ENCODE assay signal across 3 cellular contexts in the genomic region with DNA sequence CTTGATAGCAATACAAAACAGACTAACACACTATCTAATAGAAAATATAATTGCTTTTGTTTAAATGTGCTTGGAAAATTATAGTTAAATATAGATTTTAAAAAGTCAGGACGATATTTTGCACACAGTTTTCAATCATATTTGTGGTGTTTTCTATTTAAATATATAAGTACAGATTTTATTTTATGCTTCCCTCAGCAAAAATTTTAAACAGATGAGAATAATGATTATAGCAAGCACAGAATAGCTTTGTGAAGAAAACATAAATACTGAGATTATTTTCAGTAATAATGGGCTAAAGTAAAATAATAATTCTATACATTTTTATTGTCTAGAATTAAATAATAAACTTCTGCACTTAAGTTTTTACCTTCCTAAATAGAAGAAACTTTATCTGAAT.
TF ChIP-seq lines count a peak whose summit lies in the region.

No MANE protein-coding gene starts in this region.

TF ChIP-seq in HepG2, 621 proteins besides CTCF, POLR2A, EP300 and RAD21:
- TF ChIP-seq, protein P1, sequence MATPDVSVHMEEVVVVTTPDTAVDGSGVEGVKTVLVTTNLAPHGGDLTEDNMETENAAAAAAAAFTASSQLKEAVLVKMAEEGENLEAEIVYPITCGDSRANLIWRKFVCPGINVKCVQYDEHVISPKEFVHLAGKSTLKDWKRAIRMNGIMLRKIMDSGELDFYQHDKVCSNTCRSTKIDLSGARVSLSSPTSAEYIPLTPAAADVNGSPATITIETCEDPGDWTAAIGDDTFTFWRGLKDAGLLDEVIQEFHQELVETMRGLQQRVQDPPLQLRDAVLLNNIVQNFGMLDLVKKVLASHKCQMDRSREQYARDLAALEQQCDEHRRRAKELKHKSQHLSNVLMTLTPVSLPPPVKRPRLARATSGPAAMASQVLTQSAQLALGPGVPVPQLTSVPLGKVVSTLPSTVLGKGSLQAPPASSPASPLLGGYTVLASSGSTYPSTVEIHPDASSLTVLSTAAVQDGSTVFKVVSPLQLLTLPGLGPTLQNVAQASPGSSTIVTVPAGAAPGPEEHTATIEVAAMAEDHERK (CRISPR knock-in tag; IDR thresholded peaks at IDR 0.05; ENCODE audit: low read depth) = no peak
- peak; percentile 87 for TF ChIP-seq MAFF (IDR thresholded peaks at IDR 0.05; ENCODE audit: low read depth, low read length)
- peak; percentile 83 to 96 for TF ChIP-seq MAFK (conservative IDR thresholded peaks at IDR 0.05 in 1 of 2, IDR thresholded peaks at IDR 0.05 in 1 of 2; ENCODE audit: low read length in 2 of 2)

TF ChIP-seq in IMR-90, 13 proteins besides CTCF, POLR2A, EP300 and RAD21:
- TF ChIP-seq MAFK (IDR thresholded peaks at IDR 0.05; ENCODE audit: low read depth, low read length) = peak; percentile 94
- TF ChIP-seq NFE2L2 (IDR thresholded peaks at IDR 0.05; ENCODE audit: low read depth, low read length) = no peak

TF ChIP-seq in H1, 55 proteins besides CTCF, POLR2A, EP300 and RAD21:
- TF ChIP-seq MAFK (IDR thresholded peaks at IDR 0.05; ENCODE audit: low read depth, low read length) = peak; percentile 43; the same call in 1 of the 2 replicates
- no peak for TF ChIP-seq SIX5 (IDR thresholded peaks at IDR 0.05; ENCODE audit: low read depth, low read length)
